In the genomic region with DNA sequence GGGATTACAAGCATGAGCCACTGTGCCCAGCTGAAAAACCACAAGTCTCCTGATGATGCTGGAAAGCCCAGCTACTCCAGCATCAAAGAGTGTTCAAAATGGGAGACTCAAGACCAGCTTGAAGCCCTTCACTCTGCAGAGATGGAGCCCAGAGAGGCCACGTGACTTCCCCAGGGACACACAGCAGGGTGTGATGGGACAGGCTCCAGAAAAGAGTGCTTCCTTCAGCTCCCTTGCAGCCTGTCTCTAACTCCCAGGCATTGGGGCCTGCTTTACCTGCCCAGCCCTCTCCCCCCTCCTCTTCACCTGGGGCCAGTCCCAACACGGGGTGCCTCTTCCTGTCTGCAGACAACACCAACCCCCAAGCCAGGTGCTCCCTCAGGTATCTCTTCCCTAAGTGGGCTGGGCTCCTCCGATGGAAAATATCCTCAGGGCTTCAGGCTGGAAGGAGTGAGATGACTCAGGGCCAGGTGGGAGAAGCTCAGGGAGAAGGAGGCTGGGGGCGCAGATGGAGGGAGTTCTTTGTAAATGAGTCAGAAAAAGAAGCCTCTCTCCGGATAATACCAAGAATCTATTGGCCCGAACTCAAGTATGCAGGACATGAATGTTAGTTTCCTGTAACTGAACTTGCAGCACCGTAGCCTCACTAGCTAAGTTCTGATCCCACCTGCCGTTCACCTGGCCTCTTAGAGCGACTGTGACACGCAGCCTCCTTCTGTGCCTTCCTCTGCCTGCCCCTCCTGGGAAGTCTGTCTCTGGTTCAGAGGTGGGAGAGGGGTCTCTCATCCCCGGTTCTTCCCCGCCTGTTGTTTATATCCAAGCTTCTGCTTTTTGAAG, we compare ENCODE assay signal across 13 cellular contexts.
DNase-seq lines count a peak whose midpoint lies in the region; TF ChIP-seq lines count a peak whose summit lies in the region.
"Had no signal": no experiment of that assay in that cellular context is flagged by ENCODE, and none has a peak within 500 bp of the region (broad histone marks: within the 10 kb centered on the region; RNA-seq: fewer than 3 reads in every experiment).

No MANE protein-coding gene starts in this region.

- CTCF ChIA-PET in GM10248 (lab: Yijun Ruan, JAX) = no interaction called here

- no peak for TF ChIP-seq CTCF in choroid plexus epithelial cell (conservative IDR thresholded peaks at IDR 0.05; ENCODE audit: low read depth, low read length)
- no peak for TF ChIP-seq CTCF in GM10248 (IDR thresholded peaks at IDR 0.05; ENCODE audit: control extremely low read depth, extremely low read depth, low read depth, missing control alignments)

- H3K27ac ChIP-seq in BLaER1 treated with 17β-estradiol and CSF1 and Interleukin-3, amounts not matched to agents 10 nM and 100 nM = no peak overlapping the region
- H3K27ac ChIP-seq: thyroid gland had no signal

- H3K4me3 ChIP-seq in BLaER1 treated with 17β-estradiol and CSF1 and Interleukin-3, amounts not matched to agents 10 nM and 100 nM = no peak overlapping the region; a peak in 1 of 20 replicates
- no peak overlapping the region for H3K4me3 ChIP-seq in choroid plexus epithelial cell (ENCODE audit: low read depth, low read length)
- H3K4me3 ChIP-seq: HAP-1, thyroid gland had no signal

- H3K9ac ChIP-seq in BLaER1 treated with 17β-estradiol and CSF1 and Interleukin-3, amounts not matched to agents 10 nM and 100 nM = no peak overlapping the region

- H4K20me1 ChIP-seq in BLaER1 treated with 17β-estradiol and CSF1 and Interleukin-3, amounts not matched to agents 10 nM and 100 nM = no peaks in the 10 kb centered on the region

- H3K4me2 ChIP-seq in BLaER1 treated with 17β-estradiol and CSF1 and Interleukin-3, amounts not matched to agents 10 nM and 100 nM = peak overlapping the region; percentile 28 to 85 (median 75)

- peaks cover 17 to 46% (median 34%) of the 10 kb centered on the region in 10 experiments for H3K4me1 ChIP-seq in BLaER1 treated with 17β-estradiol and CSF1 and Interleukin-3, amounts not matched to agents 10 nM and 100 nM
- H3K4me1 ChIP-seq: HAP-1, thyroid gland had no signal

- H3K36me3 ChIP-seq in BLaER1 treated with 17β-estradiol and CSF1 and Interleukin-3, amounts not matched to agents 10 nM and 100 nM = no peaks in the 10 kb centered on the region
- H3K36me3 ChIP-seq: HAP-1, thyroid gland had no signal

- H3K27me3 ChIP-seq in BLaER1 treated with 17β-estradiol and CSF1 and Interleukin-3, amounts not matched to agents 10 nM and 100 nM = no peaks in the 10 kb centered on the region
- H3K27me3 ChIP-seq: thyroid gland had no signal

- no peaks in the 10 kb centered on the region for H3K9me3 ChIP-seq in BLaER1 treated with 17β-estradiol and CSF1 and Interleukin-3, amounts not matched to agents 10 nM and 100 nM (replicated peaks in 1 of 11)
- H3K9me3 ChIP-seq: HAP-1, thyroid gland had no signal

- peak; percentile 82 for DNase-seq in NCI-H1105 treated with DMSO at 0.1 percent for 48 hours (lab: John Stamatoyannopoulos, UW)
- peak; percentile 97 for DNase-seq in choroid plexus epithelial cell (ENCODE audit: low read depth)
- peak; percentile 67 for DNase-seq in myocyte (ENCODE audit: low read depth)
- no peak for DNase-seq in activated gamma-delta T cell treated with Interleukin-2 at 50 U/mL for 16 hours
- DNase-seq in NCI-H82 treated with DMSO at 0.1 percent for 48 hours (lab: John Stamatoyannopoulos, UW; ENCODE audit: unreplicated experiment) = no peak
- no peak for DNase-seq in HuH-7 (ENCODE audit: low spot score)
- DNase-seq in GM10248 (ENCODE audit: extremely low spot score) = no peak
- DNase-seq: activated CD4-positive, alpha-beta T cell treated with anti-CD3 and anti-CD28 coated beads, Interleukin-2, amount 50 U/mL, for 1 hour; effector memory CD8-positive, alpha-beta T cell; NCI-H1417 treated with DMSO at 0.1 percent for 48 hours had no signal

- POLR2A ChIA-PET in GM10248 (lab: Yijun Ruan, JAX) = no interaction called here

Comparison
In these comparisons a context has a peak if more than half of its experiments do, and no peak if none do; other contexts are left out.
1. DNase-seq: peak in NCI-H1105 treated with DMSO at 0.1 percent for 48 hours (single experiment), choroid plexus epithelial cell (single experiment) and myocyte (single experiment); none in activated gamma-delta T cell treated with Interleukin-2 at 50 U/mL for 16 hours (single experiment), NCI-H82 treated with DMSO at 0.1 percent for 48 hours (single experiment), HuH-7 (single experiment) and GM10248 (single experiment).